9 cellular contexts compared by ENCODE assay signal in genomic region chr10:11724938-11725776, GRCh38. TPM values are rescaled to one million over a fixed set of nuclear protein-coding genes. Genes with fewer than 3 reads are reported as not detected.
DNase-seq lines count a peak whose midpoint lies in the region; ATAC-seq lines count a peak whose summit lies in the region.
"Had no signal": no experiment of that assay in that cellular context is flagged by ENCODE, and none has a peak within 500 bp of the region (broad histone marks: within the 10 kb centered on the region; RNA-seq: fewer than 3 reads in every experiment).

No MANE protein-coding gene starts in this region.

- H3K27ac Mint-ChIP-seq in stimulated activated memory B cell treated with anti-CD40 and anti-IgM and Interleukin-4, amounts not matched to agents 10 μg/mL and 1 μg/mL and 100 μg/mL, for 72 hours, result peak overlapping the region; percentile 40
- H3K27ac Mint-ChIP-seq: effector memory CD8-positive, alpha-beta T cell had no signal

- ATAC-seq in stimulated activated memory B cell treated with anti-CD40 and anti-IgM and Interleukin-4, amounts not matched to agents 10 μg/mL and 1 μg/mL and 100 μg/mL, for 72 hours, result peak; percentile 87
- ATAC-seq: effector memory CD8-positive, alpha-beta T cell had no signal

- peaks cover 3% of the 10 kb centered on the region for H3K9me3 Mint-ChIP-seq in stimulated activated memory B cell treated with anti-CD40 and anti-IgM and Interleukin-4, amounts not matched to agents 10 μg/mL and 1 μg/mL and 100 μg/mL, for 72 hours
- H3K9me3 Mint-ChIP-seq: effector memory CD8-positive, alpha-beta T cell had no signal

- no peaks in the 10 kb centered on the region for H3K36me3 Mint-ChIP-seq in stimulated activated memory B cell treated with anti-CD40 and anti-IgM and Interleukin-4, amounts not matched to agents 10 μg/mL and 1 μg/mL and 100 μg/mL, for 72 hours

- H3K4me1 Mint-ChIP-seq in stimulated activated memory B cell treated with anti-CD40 and anti-IgM and Interleukin-4, amounts not matched to agents 10 μg/mL and 1 μg/mL and 100 μg/mL, for 72 hours, result peaks cover 27% of the 10 kb centered on the region

- DNase-seq in SIG-M5 treated with dmso at 0.1 percent for 504 hours (lab: John Stamatoyannopoulos, UW; ENCODE audit: unreplicated experiment) (peak; percentile 49), SIG-M5 (lab: John Stamatoyannopoulos, UW) (no peak), H4 (ENCODE audit: low spot score) (peak; percentile 35), NCI-H1694 (lab: John Stamatoyannopoulos, UW) (peak; percentile 17), astrocyte of the hippocampus (ENCODE audit: low read depth, low spot score) (peak; percentile 78), iPS DF 19.7 (ENCODE audit: low read depth, low spot score) (peak; percentile 12), GM19240 (ENCODE audit: insufficient read length, low spot score) (no peak)

- no peak overlapping the region for H3K4me3 Mint-ChIP-seq in stimulated activated memory B cell treated with anti-CD40 and anti-IgM and Interleukin-4, amounts not matched to agents 10 μg/mL and 1 μg/mL and 100 μg/mL, for 72 hours
- H3K4me3 Mint-ChIP-seq: effector memory CD8-positive, alpha-beta T cell had no signal

- H3K27me3 Mint-ChIP-seq in stimulated activated memory B cell treated with anti-CD40 and anti-IgM and Interleukin-4, amounts not matched to agents 10 μg/mL and 1 μg/mL and 100 μg/mL, for 72 hours, result no peaks in the 10 kb centered on the region

RNA-seq across cellular contexts. Expression of gene ECHDC3, which starts 17.0 kb away (rescaled TPM):
- total RNA-seq in H4 (2014; rRNA removed; shearing (Covaris generic)), result 3.6 and 4.4 TPM in 2 replicates

Comparison
In these comparisons a context has a peak if more than half of its experiments do, and no peak if none do; other contexts are left out.
1. DNase-seq: peak in SIG-M5 treated with dmso at 0.1 percent for 504 hours (single experiment), H4 (single experiment), NCI-H1694 (single experiment), astrocyte of the hippocampus (single experiment) and iPS DF 19.7 (single experiment); none in SIG-M5 (single experiment) and GM19240 (single experiment).